Comparison of ENCODE assay signal across 14 cellular contexts in the genomic region with DNA sequence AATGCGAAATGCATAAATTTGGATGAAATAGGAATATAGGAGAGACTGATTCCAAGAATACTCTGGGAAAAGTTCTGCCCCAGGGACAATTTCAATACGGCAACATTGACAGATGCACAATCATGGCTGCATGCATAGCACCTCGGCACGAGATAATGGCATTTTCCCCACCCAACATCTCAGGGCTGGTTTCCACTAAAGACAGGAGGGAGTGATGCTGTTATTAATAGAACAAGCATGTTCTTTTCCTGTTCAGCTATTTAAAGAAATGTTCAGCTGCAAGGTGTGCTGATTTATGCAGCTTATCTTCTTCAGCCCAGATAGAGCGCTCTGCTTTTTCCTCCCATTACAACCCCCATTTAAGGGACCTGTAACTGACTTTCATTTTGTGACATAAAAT.
"Had no signal": no experiment of that assay in that cellular context is flagged by ENCODE, and none has a peak within 500 bp of the region (broad histone marks: within the 10 kb centered on the region; RNA-seq: fewer than 3 reads in every experiment).

No MANE protein-coding gene starts in this region.

- H3K9me3 ChIP-seq: lower lobe of right lung, ovary had no signal

- ATAC-seq: left lobe of liver, lower lobe of right lung, natural killer cell had no signal

- DNase-seq: cortex of kidney; effector CD8-positive, alpha-beta T cell; foreskin melanocyte; islet precursor cell; lower lobe of right lung; natural killer cell; ovary; right cardiac atrium; small intestine; stimulated activated CD4-positive, alpha-beta T cell treated with anti-CD3 and anti-CD28 coated beads, Interleukin-12 subunit alpha, Interleukin-12 subunit beta, amount 100 ng/mL, for 4 hours; stimulated activated naive CD4-positive, alpha-beta T cell treated with Interleukin-2 at 50 U/mL for 16 hours; trophoblast cell had no signal

- H3K27me3 ChIP-seq: ovary had no signal

- H3K27ac ChIP-seq: lower lobe of right lung, ovary had no signal

- H3K4me1 ChIP-seq: lower lobe of right lung had no signal

- H3K4me3 ChIP-seq: dorsolateral prefrontal cortex, lower lobe of right lung, ovary had no signal

- H3K36me3 ChIP-seq: lower lobe of right lung, ovary had no signal
